In the genomic region with DNA sequence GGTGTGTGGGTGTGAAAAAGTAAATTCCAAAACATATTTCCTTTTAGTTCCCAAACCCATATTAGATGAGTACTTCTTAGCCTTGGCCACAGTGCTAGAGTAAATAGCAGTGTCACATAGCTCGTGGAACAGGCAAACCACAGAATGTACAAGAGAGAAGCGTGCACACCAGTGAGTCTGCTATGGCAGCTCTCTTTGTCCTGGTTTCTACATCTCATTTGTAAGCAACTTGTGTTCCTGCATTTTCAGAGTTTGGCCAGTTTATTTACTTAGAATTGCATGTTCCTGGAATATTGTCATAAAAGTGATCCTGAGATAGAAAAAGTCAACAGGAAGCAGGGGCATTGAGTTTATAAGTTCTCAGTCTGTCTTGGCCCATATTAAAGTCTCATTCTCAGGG, we compare ENCODE assay signal across 11 cellular contexts.
A peak's percentile ranks its signal among the peaks of the same experiment; 100 is the strongest.
DNase-seq lines count a peak whose midpoint lies in the region; ATAC-seq and TF ChIP-seq lines count a peak whose summit lies in the region.
"Had no signal": no experiment of that assay in that cellular context is flagged by ENCODE, and none has a peak within 500 bp of the region (broad histone marks: within the 10 kb centered on the region; RNA-seq: fewer than 3 reads in every experiment).

No MANE protein-coding gene starts in this region.

- no peaks in the 10 kb centered on the region for H3K27me3 Mint-ChIP-seq in activated CD4-positive, alpha-beta memory T cell treated with anti-CD3 and anti-CD28 coated beads for 36 hours
- H3K27me3 Mint-ChIP-seq in stimulated activated naive B cell treated with anti-CD40 and anti-IgM and Interleukin-4, amounts not matched to agents 10 μg/mL and 1 μg/mL and 100 μg/mL, for 72 hours: no peaks in the 10 kb centered on the region
- H3K27me3 Mint-ChIP-seq in WTC11 (ENCODE audit: low read depth): no peaks in the 10 kb centered on the region

- no peaks in the 10 kb centered on the region for H3K27me3 ChIP-seq in left lung

- peaks cover 1% of the 10 kb centered on the region for H3K36me3 Mint-ChIP-seq in activated CD4-positive, alpha-beta memory T cell treated with anti-CD3 and anti-CD28 coated beads for 36 hours
- peaks cover 31 to 66% of the 10 kb centered on the region in 2 donors for H3K36me3 Mint-ChIP-seq in stimulated activated naive B cell treated with anti-CD40 and anti-IgM and Interleukin-4, amounts not matched to agents 10 μg/mL and 1 μg/mL and 100 μg/mL, for 72 hours
- H3K36me3 Mint-ChIP-seq in WTC11: peaks cover 24% of the 10 kb centered on the region

- POLR2A ChIA-PET in activated CD4-positive, alpha-beta memory T cell treated with anti-CD3 and anti-CD28 coated beads for 36 hours (lab: Charles Lee): interaction anchor here (0.6 to 2.9 kb wide), 5 partner anchors 26 to 316 kb away, joined by 4 to 7 read pairs (median 6); no protein-coding TSS in a partner anchor
- POLR2A ChIA-PET in WTC11 (lab: Charles Lee): no interaction called here

- H3K27ac ChIP-seq in left lung: peak overlapping the region; percentile 45 to 60
- H3K27ac ChIP-seq: GM23248 had no signal

- no peaks in the 10 kb centered on the region for H3K9me3 ChIP-seq in left lung

- no peak overlapping the region for H3K4me3 ChIP-seq in left lung
- H3K4me3 ChIP-seq: GM23248 had no signal

- DNase-seq in NCI-H510A treated with DMSO at 0.1 percent for 48 hours (lab: John Stamatoyannopoulos, UW): peak; percentile 71
- no peak for DNase-seq in NCI-H510A (lab: John Stamatoyannopoulos, UW)
- DNase-seq in activated CD4-positive, alpha-beta memory T cell treated with anti-CD3 and anti-CD28 coated beads for 36 hours: peak; percentile 15
- no peak for DNase-seq in left lung
- DNase-seq in stimulated activated naive B cell treated with anti-CD40 and anti-IgM and Interleukin-4, amounts not matched to agents 10 μg/mL and 1 μg/mL and 100 μg/mL, for 72 hours: no peak
- DNase-seq in WTC11 (ENCODE audit: low spot score): no peak
- DNase-seq in foreskin melanocyte: no peak
- DNase-seq in NCI-H1436 treated with DMSO at 0.1 percent for 48 hours (lab: John Stamatoyannopoulos, UW): no peak
- DNase-seq: activated effector memory CD4-positive, alpha-beta T cell treated with anti-CD3 and anti-CD28 coated beads, Interleukin-2, amount 50 U/mL, for 16 hours; GM23248; NCI-H2171 treated with DMSO at 0.1 percent for 48 hours had no signal

- peak; percentile 59 for ATAC-seq in left lung
- no peak for ATAC-seq in stimulated activated naive B cell treated with anti-CD40 and anti-IgM and Interleukin-4, amounts not matched to agents 10 μg/mL and 1 μg/mL and 100 μg/mL, for 72 hours (replicated peaks)
- ATAC-seq in WTC11: no peak

- peak overlapping the region; percentile 82 for H3K27ac Mint-ChIP-seq in activated CD4-positive, alpha-beta memory T cell treated with anti-CD3 and anti-CD28 coated beads for 36 hours
- H3K27ac Mint-ChIP-seq in stimulated activated naive B cell treated with anti-CD40 and anti-IgM and Interleukin-4, amounts not matched to agents 10 μg/mL and 1 μg/mL and 100 μg/mL, for 72 hours: peak overlapping the region; percentile 95
- H3K27ac Mint-ChIP-seq in WTC11: no peak overlapping the region

- H3K4me1 ChIP-seq in left lung: peaks cover 64 to 75% of the 10 kb centered on the region in 2 donors

- H3K4me3 Mint-ChIP-seq in activated CD4-positive, alpha-beta memory T cell treated with anti-CD3 and anti-CD28 coated beads for 36 hours: no peak overlapping the region
- no peak overlapping the region for H3K4me3 Mint-ChIP-seq in stimulated activated naive B cell treated with anti-CD40 and anti-IgM and Interleukin-4, amounts not matched to agents 10 μg/mL and 1 μg/mL and 100 μg/mL, for 72 hours
- H3K4me3 Mint-ChIP-seq in WTC11: no peak overlapping the region

- TF ChIP-seq CTCF in left lung (IDR thresholded peaks at IDR 0.05): no peak
- TF ChIP-seq CTCF in WTC11 (IDR thresholded peaks at IDR 0.05): no peak

- intact Hi-C loops in activated CD4-positive, alpha-beta memory T cell treated with anti-CD3 and anti-CD28 coated beads for 36 hours (cut with micrococcal nuclease): loop anchor here (10.0 kb wide), 1 partner anchor 301 kb away; no protein-coding TSS in a partner anchor
- intact Hi-C loops in left lung (cut with DNase I): no loop called here

- no peaks in the 10 kb centered on the region for H3K9me3 Mint-ChIP-seq in activated CD4-positive, alpha-beta memory T cell treated with anti-CD3 and anti-CD28 coated beads for 36 hours
- no peaks in the 10 kb centered on the region for H3K9me3 Mint-ChIP-seq in stimulated activated naive B cell treated with anti-CD40 and anti-IgM and Interleukin-4, amounts not matched to agents 10 μg/mL and 1 μg/mL and 100 μg/mL, for 72 hours
- H3K9me3 Mint-ChIP-seq in WTC11: peaks cover 24% of the 10 kb centered on the region

- peaks cover 96% of the 10 kb centered on the region for H3K4me1 Mint-ChIP-seq in activated CD4-positive, alpha-beta memory T cell treated with anti-CD3 and anti-CD28 coated beads for 36 hours (ENCODE audit: low read depth)
- peaks cover 68 to 100% of the 10 kb centered on the region in 2 donors for H3K4me1 Mint-ChIP-seq in stimulated activated naive B cell treated with anti-CD40 and anti-IgM and Interleukin-4, amounts not matched to agents 10 μg/mL and 1 μg/mL and 100 μg/mL, for 72 hours
- H3K4me1 Mint-ChIP-seq in WTC11: peaks cover 20% of the 10 kb centered on the region

- no peaks in the 10 kb centered on the region for H3K36me3 ChIP-seq in left lung

- CTCF ChIA-PET in activated CD4-positive, alpha-beta memory T cell treated with anti-CD3 and anti-CD28 coated beads for 36 hours (lab: Charles Lee): interaction anchor here (1.1 to 1.5 kb wide), 2 partner anchors 144 to 183 kb away, joined by 4 to 5 read pairs; no protein-coding TSS in a partner anchor
- CTCF ChIA-PET in WTC11 (lab: Charles Lee): no interaction called here

TF ChIP-seq in WTC11, 78 proteins besides CTCF, POLR2A, EP300 and RAD21:
- TF ChIP-seq TEAD4 (CRISPR knock-in tag; IDR thresholded peaks at IDR 0.05) (no peak), KAT7 (CRISPR knock-in tag; IDR thresholded peaks at IDR 0.05; ENCODE audit: borderline replicate concordance) (no peak), ESRRA (CRISPR knock-in tag; IDR thresholded peaks at IDR 0.05; ENCODE audit: borderline replicate concordance) (no peak), GTF2I (CRISPR knock-in tag; conservative IDR thresholded peaks at IDR 0.05) (no peak), ZNF219 (CRISPR knock-in tag; IDR thresholded peaks at IDR 0.05; ENCODE audit: borderline replicate concordance) (no peak), JAZF1 (CRISPR knock-in tag; IDR thresholded peaks at IDR 0.05) (no peak), GABPB1 (CRISPR knock-in tag; IDR thresholded peaks at IDR 0.05) (no peak), TEAD1 (CRISPR knock-in tag; IDR thresholded peaks at IDR 0.05) (no peak), SMAD4 (CRISPR knock-in tag; IDR thresholded peaks at IDR 0.05) (no peak), ZNF416 (CRISPR knock-in tag; IDR thresholded peaks at IDR 0.05) (no peak)
- TF ChIP-seq, protein P1, sequence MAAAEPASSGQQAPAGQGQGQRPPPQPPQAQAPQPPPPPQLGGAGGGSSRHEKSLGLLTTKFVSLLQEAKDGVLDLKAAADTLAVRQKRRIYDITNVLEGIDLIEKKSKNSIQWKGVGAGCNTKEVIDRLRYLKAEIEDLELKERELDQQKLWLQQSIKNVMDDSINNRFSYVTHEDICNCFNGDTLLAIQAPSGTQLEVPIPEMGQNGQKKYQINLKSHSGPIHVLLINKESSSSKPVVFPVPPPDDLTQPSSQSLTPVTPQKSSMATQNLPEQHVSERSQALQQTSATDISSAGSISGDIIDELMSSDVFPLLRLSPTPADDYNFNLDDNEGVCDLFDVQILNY (CRISPR knock-in tag; IDR thresholded peaks at IDR 0.05): no peak
- TF ChIP-seq, protein P2, sequence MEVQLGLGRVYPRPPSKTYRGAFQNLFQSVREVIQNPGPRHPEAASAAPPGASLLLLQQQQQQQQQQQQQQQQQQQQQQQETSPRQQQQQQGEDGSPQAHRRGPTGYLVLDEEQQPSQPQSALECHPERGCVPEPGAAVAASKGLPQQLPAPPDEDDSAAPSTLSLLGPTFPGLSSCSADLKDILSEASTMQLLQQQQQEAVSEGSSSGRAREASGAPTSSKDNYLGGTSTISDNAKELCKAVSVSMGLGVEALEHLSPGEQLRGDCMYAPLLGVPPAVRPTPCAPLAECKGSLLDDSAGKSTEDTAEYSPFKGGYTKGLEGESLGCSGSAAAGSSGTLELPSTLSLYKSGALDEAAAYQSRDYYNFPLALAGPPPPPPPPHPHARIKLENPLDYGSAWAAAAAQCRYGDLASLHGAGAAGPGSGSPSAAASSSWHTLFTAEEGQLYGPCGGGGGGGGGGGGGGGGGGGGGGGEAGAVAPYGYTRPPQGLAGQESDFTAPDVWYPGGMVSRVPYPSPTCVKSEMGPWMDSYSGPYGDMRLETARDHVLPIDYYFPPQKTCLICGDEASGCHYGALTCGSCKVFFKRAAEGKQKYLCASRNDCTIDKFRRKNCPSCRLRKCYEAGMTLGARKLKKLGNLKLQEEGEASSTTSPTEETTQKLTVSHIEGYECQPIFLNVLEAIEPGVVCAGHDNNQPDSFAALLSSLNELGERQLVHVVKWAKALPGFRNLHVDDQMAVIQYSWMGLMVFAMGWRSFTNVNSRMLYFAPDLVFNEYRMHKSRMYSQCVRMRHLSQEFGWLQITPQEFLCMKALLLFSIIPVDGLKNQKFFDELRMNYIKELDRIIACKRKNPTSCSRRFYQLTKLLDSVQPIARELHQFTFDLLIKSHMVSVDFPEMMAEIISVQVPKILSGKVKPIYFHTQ (CRISPR knock-in tag; IDR thresholded peaks at IDR 0.05): no peak
- TF ChIP-seq, protein P3, sequence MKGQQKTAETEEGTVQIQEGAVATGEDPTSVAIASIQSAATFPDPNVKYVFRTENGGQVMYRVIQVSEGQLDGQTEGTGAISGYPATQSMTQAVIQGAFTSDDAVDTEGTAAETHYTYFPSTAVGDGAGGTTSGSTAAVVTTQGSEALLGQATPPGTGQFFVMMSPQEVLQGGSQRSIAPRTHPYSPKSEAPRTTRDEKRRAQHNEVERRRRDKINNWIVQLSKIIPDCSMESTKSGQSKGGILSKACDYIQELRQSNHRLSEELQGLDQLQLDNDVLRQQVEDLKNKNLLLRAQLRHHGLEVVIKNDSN (CRISPR knock-in tag; IDR thresholded peaks at IDR 0.05): no peak

Comparison
In these comparisons a context has a peak if more than half of its experiments do, and no peak if none do; other contexts are left out.
1. DNase-seq: peak in NCI-H510A treated with DMSO at 0.1 percent for 48 hours (single experiment) and activated CD4-positive, alpha-beta memory T cell treated with anti-CD3 and anti-CD28 coated beads for 36 hours (single experiment); none in NCI-H510A (single experiment), left lung (0 of 2), stimulated activated naive B cell treated with anti-CD40 and anti-IgM and Interleukin-4, amounts not matched to agents 10 μg/mL and 1 μg/mL and 100 μg/mL, for 72 hours (single experiment), WTC11 (single experiment), foreskin melanocyte (single experiment) and NCI-H1436 treated with DMSO at 0.1 percent for 48 hours (single experiment).